ENCODE assay signal across 1 cellular context in the genomic region with DNA sequence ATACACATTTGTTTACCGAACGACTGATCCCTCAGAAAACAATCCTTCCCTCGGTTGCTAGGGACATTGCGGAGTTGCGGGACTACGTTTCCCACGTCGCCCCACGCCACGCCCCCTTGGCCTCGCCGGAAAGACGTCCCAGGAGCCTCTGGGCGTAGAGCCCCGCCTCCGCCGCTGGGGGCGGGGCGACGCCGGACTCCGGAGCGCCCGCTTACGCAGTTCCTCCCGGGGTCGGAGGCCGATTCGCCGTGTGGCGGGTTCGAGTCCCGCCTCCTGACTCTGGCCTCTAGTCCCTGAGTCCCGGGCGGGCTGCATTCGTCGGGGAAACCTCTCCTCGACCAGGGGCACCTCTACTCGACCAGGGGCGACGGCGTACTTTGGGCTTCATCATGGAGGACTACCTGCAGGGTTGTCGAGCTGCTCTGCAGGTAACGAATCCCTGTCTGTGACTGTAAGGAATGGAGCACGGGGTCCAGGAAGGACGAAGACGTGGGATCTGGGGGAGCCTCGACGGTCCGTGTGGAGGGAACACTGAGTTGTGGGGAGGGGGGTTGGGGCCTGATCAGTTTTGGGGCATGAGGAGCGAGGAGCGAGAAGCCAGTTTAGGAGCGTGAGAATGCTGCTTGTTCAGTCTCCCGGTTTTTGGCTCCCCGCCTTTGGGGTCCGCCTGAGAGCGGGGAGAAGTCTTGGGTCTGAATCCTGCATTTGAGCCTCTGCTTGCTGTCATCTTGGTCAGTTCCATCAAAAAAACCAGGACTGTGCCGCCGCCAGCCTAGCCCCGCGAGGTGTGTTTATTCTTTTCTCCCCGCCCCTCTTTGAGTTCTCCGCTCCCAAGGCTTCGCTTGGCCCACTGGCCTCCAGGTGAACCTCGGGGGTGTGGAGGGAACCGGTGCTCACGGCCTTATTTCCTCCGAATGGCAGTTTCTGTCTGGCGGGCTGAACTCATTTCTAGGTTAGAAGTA.
TF ChIP-seq lines count a peak whose summit lies in the region.

A gene with protein sequence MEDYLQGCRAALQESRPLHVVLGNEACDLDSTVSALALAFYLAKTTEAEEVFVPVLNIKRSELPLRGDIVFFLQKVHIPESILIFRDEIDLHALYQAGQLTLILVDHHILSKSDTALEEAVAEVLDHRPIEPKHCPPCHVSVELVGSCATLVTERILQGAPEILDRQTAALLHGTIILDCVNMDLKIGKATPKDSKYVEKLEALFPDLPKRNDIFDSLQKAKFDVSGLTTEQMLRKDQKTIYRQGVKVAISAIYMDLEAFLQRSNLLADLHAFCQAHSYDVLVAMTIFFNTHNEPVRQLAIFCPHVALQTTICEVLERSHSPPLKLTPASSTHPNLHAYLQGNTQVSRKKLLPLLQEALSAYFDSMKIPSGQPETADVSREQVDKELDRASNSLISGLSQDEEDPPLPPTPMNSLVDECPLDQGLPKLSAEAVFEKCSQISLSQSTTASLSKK (plus strand): TSS at position 206 of the 962 bp plus-strand sequence. CDS start 184 bp downstream, at position 390.

TF ChIP-seq in HepG2, 621 proteins besides CTCF, POLR2A, EP300 and RAD21 (continued from another document and continues in another):
- TF ChIP-seq, protein P1, sequence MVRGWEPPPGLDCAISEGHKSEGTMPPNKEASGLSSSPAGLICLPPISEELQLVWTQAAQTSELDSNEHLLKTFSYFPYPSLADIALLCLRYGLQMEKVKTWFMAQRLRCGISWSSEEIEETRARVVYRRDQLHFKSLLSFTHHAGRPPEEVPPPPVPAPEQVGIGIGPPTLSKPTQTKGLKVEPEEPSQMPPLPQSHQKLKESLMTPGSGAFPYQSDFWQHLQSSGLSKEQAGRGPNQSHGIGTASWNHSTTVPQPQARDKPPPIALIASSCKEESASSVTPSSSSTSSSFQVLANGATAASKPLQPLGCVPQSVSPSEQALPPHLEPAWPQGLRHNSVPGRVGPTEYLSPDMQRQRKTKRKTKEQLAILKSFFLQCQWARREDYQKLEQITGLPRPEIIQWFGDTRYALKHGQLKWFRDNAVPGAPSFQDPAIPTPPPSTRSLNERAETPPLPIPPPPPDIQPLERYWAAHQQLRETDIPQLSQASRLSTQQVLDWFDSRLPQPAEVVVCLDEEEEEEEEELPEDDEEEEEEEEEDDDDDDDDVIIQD (CRISPR knock-in tag; IDR thresholded peaks at IDR 0.05; ENCODE audit: low read depth) = 0 out of 2 replicates have a peak, but pooled peaks have one; percentile 23
- TF ChIP-seq, protein P2, sequence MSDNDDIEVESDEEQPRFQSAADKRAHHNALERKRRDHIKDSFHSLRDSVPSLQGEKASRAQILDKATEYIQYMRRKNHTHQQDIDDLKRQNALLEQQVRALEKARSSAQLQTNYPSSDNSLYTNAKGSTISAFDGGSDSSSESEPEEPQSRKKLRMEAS (IDR thresholded peaks at IDR 0.05) = peak; percentile 53; the same call in 1 of the 2 replicates
- no peak for TF ChIP-seq PLRG1 (conservative IDR thresholded peaks at IDR 0.05)
- 0 out of 2 replicates have a peak, but pooled peaks have one; percentile 18 for TF ChIP-seq CC2D1A (CRISPR knock-in tag; IDR thresholded peaks at IDR 0.05)
- TF ChIP-seq, protein P3, sequence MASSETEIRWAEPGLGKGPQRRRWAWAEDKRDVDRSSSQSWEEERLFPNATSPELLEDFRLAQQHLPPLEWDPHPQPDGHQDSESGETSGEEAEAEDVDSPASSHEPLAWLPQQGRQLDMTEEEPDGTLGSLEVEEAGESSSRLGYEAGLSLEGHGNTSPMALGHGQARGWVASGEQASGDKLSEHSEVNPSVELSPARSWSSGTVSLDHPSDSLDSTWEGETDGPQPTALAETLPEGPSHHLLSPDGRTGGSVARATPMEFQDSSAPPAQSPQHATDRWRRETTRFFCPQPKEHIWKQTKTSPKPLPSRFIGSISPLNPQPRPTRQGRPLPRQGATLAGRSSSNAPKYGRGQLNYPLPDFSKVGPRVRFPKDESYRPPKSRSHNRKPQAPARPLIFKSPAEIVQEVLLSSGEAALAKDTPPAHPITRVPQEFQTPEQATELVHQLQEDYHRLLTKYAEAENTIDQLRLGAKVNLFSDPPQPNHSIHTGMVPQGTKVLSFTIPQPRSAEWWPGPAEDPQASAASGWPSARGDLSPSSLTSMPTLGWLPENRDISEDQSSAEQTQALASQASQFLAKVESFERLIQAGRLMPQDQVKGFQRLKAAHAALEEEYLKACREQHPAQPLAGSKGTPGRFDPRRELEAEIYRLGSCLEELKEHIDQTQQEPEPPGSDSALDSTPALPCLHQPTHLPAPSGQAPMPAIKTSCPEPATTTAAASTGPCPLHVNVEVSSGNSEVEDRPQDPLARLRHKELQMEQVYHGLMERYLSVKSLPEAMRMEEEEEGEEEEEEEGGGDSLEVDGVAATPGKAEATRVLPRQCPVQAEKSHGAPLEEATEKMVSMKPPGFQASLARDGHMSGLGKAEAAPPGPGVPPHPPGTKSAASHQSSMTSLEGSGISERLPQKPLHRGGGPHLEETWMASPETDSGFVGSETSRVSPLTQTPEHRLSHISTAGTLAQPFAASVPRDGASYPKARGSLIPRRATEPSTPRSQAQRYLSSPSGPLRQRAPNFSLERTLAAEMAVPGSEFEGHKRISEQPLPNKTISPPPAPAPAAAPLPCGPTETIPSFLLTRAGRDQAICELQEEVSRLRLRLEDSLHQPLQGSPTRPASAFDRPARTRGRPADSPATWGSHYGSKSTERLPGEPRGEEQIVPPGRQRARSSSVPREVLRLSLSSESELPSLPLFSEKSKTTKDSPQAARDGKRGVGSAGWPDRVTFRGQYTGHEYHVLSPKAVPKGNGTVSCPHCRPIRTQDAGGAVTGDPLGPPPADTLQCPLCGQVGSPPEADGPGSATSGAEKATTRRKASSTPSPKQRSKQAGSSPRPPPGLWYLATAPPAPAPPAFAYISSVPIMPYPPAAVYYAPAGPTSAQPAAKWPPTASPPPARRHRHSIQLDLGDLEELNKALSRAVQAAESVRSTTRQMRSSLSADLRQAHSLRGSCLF (CRISPR knock-in tag; IDR thresholded peaks at IDR 0.05; ENCODE audit: borderline replicate concordance) = 0 out of 2 replicates have a peak, but pooled peaks have one; percentile 36
- TF ChIP-seq SAFB2 (CRISPR knock-in tag; IDR thresholded peaks at IDR 0.05; ENCODE audit: borderline replicate concordance, low read depth) = no peak
- TF ChIP-seq ZNF235 (CRISPR knock-in tag; IDR thresholded peaks at IDR 0.05; ENCODE audit: borderline replicate concordance) = no peak
- TF ChIP-seq RARG (CRISPR knock-in tag; IDR thresholded peaks at IDR 0.05; ENCODE audit: low read depth) = no peak
- no peak for TF ChIP-seq STAT5B (CRISPR knock-in tag; IDR thresholded peaks at IDR 0.05)
- no peak for TF ChIP-seq ZNF552 (CRISPR knock-in tag; IDR thresholded peaks at IDR 0.05; ENCODE audit: borderline replicate concordance)
- no peak for TF ChIP-seq NR2F2 (IDR thresholded peaks at IDR 0.05; ENCODE audit: borderline replicate concordance, low read depth)
- TF ChIP-seq, protein P4, sequence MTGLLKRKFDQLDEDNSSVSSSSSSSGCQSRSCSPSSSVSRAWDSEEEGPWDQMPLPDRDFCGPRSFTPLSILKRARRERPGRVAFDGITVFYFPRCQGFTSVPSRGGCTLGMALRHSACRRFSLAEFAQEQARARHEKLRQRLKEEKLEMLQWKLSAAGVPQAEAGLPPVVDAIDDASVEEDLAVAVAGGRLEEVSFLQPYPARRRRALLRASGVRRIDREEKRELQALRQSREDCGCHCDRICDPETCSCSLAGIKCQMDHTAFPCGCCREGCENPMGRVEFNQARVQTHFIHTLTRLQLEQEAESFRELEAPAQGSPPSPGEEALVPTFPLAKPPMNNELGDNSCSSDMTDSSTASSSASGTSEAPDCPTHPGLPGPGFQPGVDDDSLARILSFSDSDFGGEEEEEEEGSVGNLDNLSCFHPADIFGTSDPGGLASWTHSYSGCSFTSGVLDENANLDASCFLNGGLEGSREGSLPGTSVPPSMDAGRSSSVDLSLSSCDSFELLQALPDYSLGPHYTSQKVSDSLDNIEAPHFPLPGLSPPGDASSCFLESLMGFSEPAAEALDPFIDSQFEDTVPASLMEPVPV (CRISPR knock-in tag; IDR thresholded peaks at IDR 0.05) = peak; percentile 89; the same call in 1 of the 2 replicates
- no peak for TF ChIP-seq SP140L (CRISPR knock-in tag; IDR thresholded peaks at IDR 0.05; ENCODE audit: borderline replicate concordance)
- no peak for TF ChIP-seq ZNF75D (CRISPR knock-in tag; IDR thresholded peaks at IDR 0.05; ENCODE audit: borderline replicate concordance)
- TF ChIP-seq, protein P5, sequence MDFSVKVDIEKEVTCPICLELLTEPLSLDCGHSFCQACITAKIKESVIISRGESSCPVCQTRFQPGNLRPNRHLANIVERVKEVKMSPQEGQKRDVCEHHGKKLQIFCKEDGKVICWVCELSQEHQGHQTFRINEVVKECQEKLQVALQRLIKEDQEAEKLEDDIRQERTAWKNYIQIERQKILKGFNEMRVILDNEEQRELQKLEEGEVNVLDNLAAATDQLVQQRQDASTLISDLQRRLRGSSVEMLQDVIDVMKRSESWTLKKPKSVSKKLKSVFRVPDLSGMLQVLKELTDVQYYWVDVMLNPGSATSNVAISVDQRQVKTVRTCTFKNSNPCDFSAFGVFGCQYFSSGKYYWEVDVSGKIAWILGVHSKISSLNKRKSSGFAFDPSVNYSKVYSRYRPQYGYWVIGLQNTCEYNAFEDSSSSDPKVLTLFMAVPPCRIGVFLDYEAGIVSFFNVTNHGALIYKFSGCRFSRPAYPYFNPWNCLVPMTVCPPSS (IDR thresholded peaks at IDR 0.05) = no peak
- TF ChIP-seq ZNF354B (CRISPR knock-in tag; IDR thresholded peaks at IDR 0.05) = no peak
- TF ChIP-seq LCORL (IDR thresholded peaks at IDR 0.05) = no peak
- peak; percentile 31; the same call in 1 of the 2 replicates for TF ChIP-seq LCORL (CRISPR knock-in tag; IDR thresholded peaks at IDR 0.05)
- TF ChIP-seq ZNF441 (CRISPR knock-in tag; IDR thresholded peaks at IDR 0.05; ENCODE audit: borderline replicate concordance) = peak; percentile 30; the same call in 1 of the 2 replicates
- TF ChIP-seq GLI4 (CRISPR knock-in tag; IDR thresholded peaks at IDR 0.05; ENCODE audit: borderline replicate concordance) = peak; percentile 66; the same call in 1 of the 2 replicates
- TF ChIP-seq RXRA (CRISPR knock-in tag; IDR thresholded peaks at IDR 0.05) = peak; percentile 53
- peak; percentile 90 for TF ChIP-seq RFX5 (IDR thresholded peaks at IDR 0.05; ENCODE audit: low read depth, low read length)
- TF ChIP-seq FOXK2 (IDR thresholded peaks at IDR 0.05) = no peak
- TF ChIP-seq MEIS2 (CRISPR knock-in tag; IDR thresholded peaks at IDR 0.05) = no peak
- TF ChIP-seq, protein P6, sequence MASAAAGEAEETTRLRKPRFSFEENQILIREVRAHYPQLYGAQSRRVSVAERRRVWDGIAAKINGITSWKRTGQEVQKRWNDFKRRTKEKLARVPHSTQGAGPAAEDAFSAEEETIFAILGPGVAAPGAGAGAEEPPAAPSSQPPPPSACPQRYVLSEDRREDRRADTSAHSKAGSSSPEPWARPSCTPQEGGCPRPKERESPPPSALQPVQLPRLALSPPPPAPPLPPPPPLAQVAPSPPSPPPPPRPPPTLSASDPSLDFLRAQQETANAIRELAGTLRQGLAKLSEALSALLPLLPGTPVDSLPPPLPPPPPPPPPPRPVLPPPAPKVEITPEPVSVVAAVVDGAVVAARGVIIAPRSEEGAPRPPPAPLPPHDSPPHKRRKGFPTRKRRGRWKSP (CRISPR knock-in tag; IDR thresholded peaks at IDR 0.05) = peak; percentile 57; the same call in 1 of the 2 replicates
- peak; percentile 48; the same call in 1 of the 2 replicates for TF ChIP-seq ZSCAN25 (CRISPR knock-in tag; IDR thresholded peaks at IDR 0.05)
- no peak for TF ChIP-seq REXO4 (CRISPR knock-in tag; IDR thresholded peaks at IDR 0.05; ENCODE audit: borderline replicate concordance)
- TF ChIP-seq ZNF773 (CRISPR knock-in tag; IDR thresholded peaks at IDR 0.05; ENCODE audit: borderline replicate concordance) = peak; percentile 30; the same call in 1 of the 2 replicates
- TF ChIP-seq ZNF510 (CRISPR knock-in tag; IDR thresholded peaks at IDR 0.05; ENCODE audit: low read depth) = no peak
- TF ChIP-seq, protein P7, sequence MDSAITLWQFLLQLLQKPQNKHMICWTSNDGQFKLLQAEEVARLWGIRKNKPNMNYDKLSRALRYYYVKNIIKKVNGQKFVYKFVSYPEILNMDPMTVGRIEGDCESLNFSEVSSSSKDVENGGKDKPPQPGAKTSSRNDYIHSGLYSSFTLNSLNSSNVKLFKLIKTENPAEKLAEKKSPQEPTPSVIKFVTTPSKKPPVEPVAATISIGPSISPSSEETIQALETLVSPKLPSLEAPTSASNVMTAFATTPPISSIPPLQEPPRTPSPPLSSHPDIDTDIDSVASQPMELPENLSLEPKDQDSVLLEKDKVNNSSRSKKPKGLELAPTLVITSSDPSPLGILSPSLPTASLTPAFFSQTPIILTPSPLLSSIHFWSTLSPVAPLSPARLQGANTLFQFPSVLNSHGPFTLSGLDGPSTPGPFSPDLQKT (CRISPR knock-in tag; IDR thresholded peaks at IDR 0.05; ENCODE audit: borderline replicate concordance) = no peak
- no peak for TF ChIP-seq TOE1 (CRISPR knock-in tag; IDR thresholded peaks at IDR 0.05)
- TF ChIP-seq MTF1 (CRISPR knock-in tag; IDR thresholded peaks at IDR 0.05) = no peak
- TF ChIP-seq, protein P8, sequence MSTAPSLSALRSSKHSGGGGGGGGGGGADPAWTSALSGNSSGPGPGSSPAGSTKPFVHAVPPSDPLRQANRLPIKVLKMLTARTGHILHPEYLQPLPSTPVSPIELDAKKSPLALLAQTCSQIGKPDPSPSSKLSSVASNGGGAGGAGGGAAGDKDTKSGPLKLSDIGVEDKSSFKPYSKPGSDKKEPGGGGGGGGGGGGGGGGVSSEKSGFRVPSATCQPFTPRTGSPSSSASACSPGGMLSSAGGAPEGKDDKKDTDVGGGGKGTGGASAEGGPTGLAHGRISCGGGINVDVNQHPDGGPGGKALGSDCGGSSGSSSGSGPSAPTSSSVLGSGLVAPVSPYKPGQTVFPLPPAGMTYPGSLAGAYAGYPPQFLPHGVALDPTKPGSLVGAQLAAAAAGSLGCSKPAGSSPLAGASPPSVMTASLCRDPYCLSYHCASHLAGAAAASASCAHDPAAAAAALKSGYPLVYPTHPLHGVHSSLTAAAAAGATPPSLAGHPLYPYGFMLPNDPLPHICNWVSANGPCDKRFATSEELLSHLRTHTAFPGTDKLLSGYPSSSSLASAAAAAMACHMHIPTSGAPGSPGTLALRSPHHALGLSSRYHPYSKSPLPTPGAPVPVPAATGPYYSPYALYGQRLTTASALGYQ (CRISPR knock-in tag; IDR thresholded peaks at IDR 0.05) = peak; percentile 79; the same call in 1 of the 2 replicates
- TF ChIP-seq, protein P9, sequence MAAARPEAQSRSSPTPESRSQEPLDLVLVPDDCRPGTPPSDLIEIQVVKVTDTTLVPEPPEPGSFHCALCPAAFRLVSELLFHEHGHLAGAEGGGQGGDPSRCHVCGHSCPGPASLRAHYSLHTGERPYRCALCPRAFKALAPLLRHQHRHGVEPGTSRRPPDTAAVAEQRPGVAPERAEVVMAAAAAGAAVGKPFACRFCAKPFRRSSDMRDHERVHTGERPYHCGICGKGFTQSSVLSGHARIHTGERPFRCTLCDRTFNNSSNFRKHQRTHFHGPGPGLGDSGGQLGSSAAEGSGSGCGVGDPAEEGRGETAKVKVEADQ (CRISPR knock-in tag; IDR thresholded peaks at IDR 0.05; ENCODE audit: borderline replicate concordance) = 0 out of 2 replicates have a peak, but pooled peaks have one; percentile 42
- TF ChIP-seq, protein P10, sequence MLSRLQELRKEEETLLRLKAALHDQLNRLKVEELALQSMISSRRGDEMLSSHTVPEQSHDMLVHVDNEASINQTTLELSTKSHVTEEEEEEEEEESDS (CRISPR knock-in tag; IDR thresholded peaks at IDR 0.05; ENCODE audit: borderline replicate concordance) = no peak
- no peak for TF ChIP-seq ARNTL (CRISPR knock-in tag; IDR thresholded peaks at IDR 0.05)
- TF ChIP-seq DPF2 (CRISPR knock-in tag; IDR thresholded peaks at IDR 0.05; ENCODE audit: borderline replicate concordance, low read depth) = no peak
- TF ChIP-seq PHB2 (IDR thresholded peaks at IDR 0.05; ENCODE audit: partially characterized antibody) = no peak
